8 cellular contexts compared by ENCODE assay signal in the genomic region with DNA sequence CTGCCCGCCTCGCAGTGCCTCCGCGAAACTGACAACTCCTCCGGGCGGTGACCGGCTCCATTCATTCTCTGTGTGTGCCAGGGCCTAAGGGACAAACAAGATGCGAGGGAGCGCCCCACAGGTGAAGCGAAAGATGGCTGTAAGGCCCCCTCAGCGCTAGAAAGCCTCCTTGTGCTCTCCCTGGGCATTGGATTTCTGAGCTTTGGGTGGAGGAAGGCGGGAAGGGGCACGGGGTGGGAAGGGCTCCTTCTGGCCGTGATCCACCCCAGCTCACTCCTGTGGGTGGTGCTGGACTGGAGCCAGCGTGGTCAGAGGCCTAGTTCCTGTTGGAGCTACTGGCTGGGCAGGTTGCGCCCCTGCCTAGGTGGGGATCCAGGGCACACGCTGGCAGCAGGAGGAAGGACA. TPM values are rescaled to one million over a fixed set of nuclear protein-coding genes. Genes with fewer than 3 reads are reported as not detected.
DNase-seq lines count a peak whose midpoint lies in the region; ATAC-seq and TF ChIP-seq lines count a peak whose summit lies in the region.

No MANE protein-coding gene starts in this region.

- intact Hi-C loops in ovary (cut with DNase I), result no loop called here

- TF ChIP-seq CTCF in GM12864 (IDR thresholded peaks at IDR 0.05; ENCODE audit: low read depth, low read length, missing control alignments) (no peak), endothelial cell (IDR thresholded peaks at IDR 0.05; ENCODE audit: unreplicated experiment) (no peak), ovary (IDR thresholded peaks at IDR 0.05) (no peak)

- no peak for DNase-seq in GM12864 (ENCODE audit: low read depth)
- DNase-seq in NCI-H69 (lab: John Stamatoyannopoulos, UW), result peak; percentile 75
- DNase-seq in endothelial cell (ENCODE audit: low spot score), result no peak
- peak in 1 of 5 donors; percentile 45 for DNase-seq in ovary
- DNase-seq in AML-193 (lab: John Stamatoyannopoulos, UW), result no peak
- DNase-seq in D341Med (ENCODE audit: low spot score), result no peak

- H3K36me3 ChIP-seq in ovary, result no peaks in the 10 kb centered on the region

- peaks cover 19% of the 10 kb centered on the region for H3K27me3 Mint-ChIP-seq in endothelial cell (ENCODE audit: unreplicated experiment)

- WGBS in ovary, 3 donors, result 38 to 43% (median 41%) methylated on average over 16 to 17 of the region's 17 CpGs

- no peak overlapping the region for H3K27ac Mint-ChIP-seq in endothelial cell (ENCODE audit: unreplicated experiment)

- H3K27ac ChIP-seq in ovary, result no peak overlapping the region

- ATAC-seq in HG03469 (IDR thresholded peaks at IDR 0.05; ENCODE audit: unreplicated experiment), result no peak
- ATAC-seq in HG03196 (IDR thresholded peaks at IDR 0.05; ENCODE audit: unreplicated experiment), result no peak

- H3K4me1 Mint-ChIP-seq in endothelial cell (ENCODE audit: unreplicated experiment), result peaks cover 9% of the 10 kb centered on the region

- peak overlapping the region; percentile 86 for H3K4me3 Mint-ChIP-seq in endothelial cell (ENCODE audit: unreplicated experiment)

- TF ChIP-seq EP300 in ovary (IDR thresholded peaks at IDR 0.05), result no peak

- H3K27me3 ChIP-seq in ovary, result no peaks in the 10 kb centered on the region

- H3K4me3 ChIP-seq in GM12864 (ENCODE audit: low read depth, low read length), result peak overlapping the region; percentile 63; the same call in 1 of the 2 replicates
- H3K4me3 ChIP-seq in ovary, result peak overlapping the region; percentile 42

- no peaks in the 10 kb centered on the region for H3K9me3 ChIP-seq in ovary

- H3K9me3 Mint-ChIP-seq in endothelial cell (ENCODE audit: unreplicated experiment), result no peaks in the 10 kb centered on the region

- no peak for TF ChIP-seq POLR2A in ovary (IDR thresholded peaks at IDR 0.05)

- H3K36me3 Mint-ChIP-seq in endothelial cell (ENCODE audit: low read depth, unreplicated experiment), result no peaks in the 10 kb centered on the region

- peaks cover 3% of the 10 kb centered on the region for H3K4me1 ChIP-seq in ovary (ENCODE audit: insufficient read depth)

RNA-seq across cellular contexts. Expression of a gene that starts 0.9 kb away (rescaled TPM):
- total RNA-seq in endothelial cell (ENCODE audit: unreplicated experiment), result 1.7 TPM
- total RNA-seq in ovary, result 1 to 10 TPM in 5 of 7 donors, under 1 TPM in 2; 0.23 to 7.0 (median 1.4) TPM
- 1 to 10 TPM in 1 of 2 donors, under 1 TPM in 1; 0.51 to 3.5 TPM for polyA plus RNA-seq in ovary

RNA-seq across cellular contexts. Expression of a gene that starts 12.1 kb away (rescaled TPM):
- 17.2 TPM for total RNA-seq in endothelial cell (ENCODE audit: unreplicated experiment)
- 10 to 100 TPM; 11.8 to 29.3 (median 18.6) TPM for total RNA-seq in ovary
- polyA plus RNA-seq in ovary, result 10 to 100 TPM in 1 of 2 donors, 1 to 10 TPM in 1; 7.4 to 12.9 TPM
